23 cellular contexts compared by ENCODE assay signal in genomic region chr12:82994117-82994516, GRCh38.
"Had no signal": no experiment of that assay in that cellular context is flagged by ENCODE, and none has a peak within 500 bp of the region (broad histone marks: within the 10 kb centered on the region; RNA-seq: fewer than 3 reads in every experiment).

No MANE protein-coding gene starts in this region.

- H3K4me1 ChIP-seq: colonic mucosa, esophagus muscularis mucosa, esophagus squamous epithelium, foreskin keratinocyte, gastrocnemius medialis, gastroesophageal sphincter had no signal

- H3K4me3 ChIP-seq: colonic mucosa, coronary artery, dorsolateral prefrontal cortex, esophagus muscularis mucosa, esophagus squamous epithelium, gastrocnemius medialis, gastroesophageal sphincter, heart left ventricle, heart right ventricle had no signal

- DNase-seq: colonic mucosa; cortex of kidney; dermis blood vessel endothelial cell; dorsolateral prefrontal cortex; effector CD4-positive, alpha-beta T cell; effector CD8-positive, alpha-beta T cell; effector memory CD4-positive, alpha-beta T cell; effector memory CD8-positive, alpha-beta T cell; endodermal cell; erythroblast; esophagus squamous epithelium; foreskin fibroblast; foreskin keratinocyte; foreskin melanocyte; gastrocnemius medialis; glutamatergic neuron; head of caudate nucleus; heart left ventricle; heart right ventricle had no signal

- H3K27me3 ChIP-seq: colonic mucosa, dorsolateral prefrontal cortex, esophagus muscularis mucosa, esophagus squamous epithelium, foreskin keratinocyte, gastrocnemius medialis, gastroesophageal sphincter, heart left ventricle, heart right ventricle had no signal

- H3K36me3 ChIP-seq: colonic mucosa, esophagus muscularis mucosa, gastrocnemius medialis, gastroesophageal sphincter, heart left ventricle, heart right ventricle had no signal

- H3K27ac ChIP-seq: colonic mucosa, coronary artery, dorsolateral prefrontal cortex, epithelial cell of prostate, esophagus muscularis mucosa, esophagus squamous epithelium, foreskin keratinocyte, gastrocnemius medialis, gastroesophageal sphincter, heart left ventricle, heart right ventricle had no signal

- H3K9me3 ChIP-seq: colonic mucosa, esophagus muscularis mucosa, esophagus squamous epithelium, gastrocnemius medialis, gastroesophageal sphincter, heart left ventricle, heart right ventricle had no signal
